10 cellular contexts compared by ENCODE assay signal in genomic region chr1:17630048-17630830, GRCh38.
DNase-seq lines count a peak whose midpoint lies in the region; ATAC-seq and TF ChIP-seq lines count a peak whose summit lies in the region.
"Had no signal": no experiment of that assay in that cellular context is flagged by ENCODE, and none has a peak within 500 bp of the region (broad histone marks: within the 10 kb centered on the region; RNA-seq: fewer than 3 reads in every experiment).

No MANE protein-coding gene starts in this region.

- H3K27me3 ChIP-seq in adipocyte (replicated peaks; ENCODE audit: control insufficient read depth, insufficient read depth, low read length) (no peaks in the 10 kb centered on the region), left ventricle myocardium inferior (ENCODE audit: low read depth) (no peaks in the 10 kb centered on the region), skeletal muscle satellite cell (ENCODE audit: control insufficient read depth, insufficient read depth, low read length) (no peaks in the 10 kb centered on the region)

- peaks cover 50% of the 10 kb centered on the region for H3K4me1 ChIP-seq in adipocyte (ENCODE audit: control insufficient read depth, insufficient read depth, low read length)
- peaks cover 24% of the 10 kb centered on the region for H3K4me1 ChIP-seq in left ventricle myocardium inferior
- H3K4me1 ChIP-seq in skeletal muscle satellite cell (ENCODE audit: control insufficient read depth, insufficient read depth, low read length) = peaks cover 39% of the 10 kb centered on the region

- peak overlapping the region; percentile 38 for H3K4me3 ChIP-seq in adipocyte (ENCODE audit: low read length)
- H3K4me3 ChIP-seq in left ventricle myocardium inferior = no peak overlapping the region
- no peak overlapping the region for H3K4me3 ChIP-seq in skeletal muscle satellite cell (ENCODE audit: low read length)

- intact Hi-C loops in left ventricle myocardium inferior (cut with micrococcal nuclease) = no loop called here

- no peaks in the 10 kb centered on the region for H3K9me3 ChIP-seq in adipocyte (ENCODE audit: control insufficient read depth, low read length)
- H3K9me3 ChIP-seq in left ventricle myocardium inferior (replicated peaks) = no peaks in the 10 kb centered on the region
- no peaks in the 10 kb centered on the region for H3K9me3 ChIP-seq in skeletal muscle satellite cell (replicated peaks; ENCODE audit: low read length)

- DNase-seq in GM04504 (ENCODE audit: low read depth) (peak; percentile 44), adipocyte (ENCODE audit: low read depth) (peak; percentile 76), left ventricle myocardium inferior (peak; percentile 61)
- DNase-seq: DND-41, immature natural killer cell had no signal

- peaks cover 31% of the 10 kb centered on the region for H3K36me3 ChIP-seq in adipocyte (ENCODE audit: control insufficient read depth, insufficient read depth, low read length, severe bottlenecking)
- H3K36me3 ChIP-seq in left ventricle myocardium inferior = peaks cover 77% of the 10 kb centered on the region
- H3K36me3 ChIP-seq in skeletal muscle satellite cell (ENCODE audit: insufficient read depth, low read length) = peaks cover 85% of the 10 kb centered on the region

- H3K27ac ChIP-seq in left ventricle myocardium inferior (replicated peaks) = peak overlapping the region; percentile 73

- H3K4me2 ChIP-seq in skeletal muscle satellite cell (ENCODE audit: low read length) = peak overlapping the region; percentile 22

- ATAC-seq in HG03520 (IDR thresholded peaks at IDR 0.05; ENCODE audit: unreplicated experiment) = no peak
- no peak for ATAC-seq in GM21367 (IDR thresholded peaks at IDR 0.05; ENCODE audit: unreplicated experiment)
- no peak for ATAC-seq in GM19351 (IDR thresholded peaks at IDR 0.05; ENCODE audit: unreplicated experiment)
- no peak for ATAC-seq in HG02759 (IDR thresholded peaks at IDR 0.05; ENCODE audit: unreplicated experiment)

- TF ChIP-seq CTCF in left ventricle myocardium inferior (IDR thresholded peaks at IDR 0.05; ENCODE audit: borderline replicate concordance) = no peak

- H3K9ac ChIP-seq in adipocyte (ENCODE audit: low read length) (peak overlapping the region; percentile 58), skeletal muscle satellite cell (ENCODE audit: low read depth, low read length) (no peak overlapping the region)
